10 cellular contexts compared by ENCODE assay signal in the genomic region with DNA sequence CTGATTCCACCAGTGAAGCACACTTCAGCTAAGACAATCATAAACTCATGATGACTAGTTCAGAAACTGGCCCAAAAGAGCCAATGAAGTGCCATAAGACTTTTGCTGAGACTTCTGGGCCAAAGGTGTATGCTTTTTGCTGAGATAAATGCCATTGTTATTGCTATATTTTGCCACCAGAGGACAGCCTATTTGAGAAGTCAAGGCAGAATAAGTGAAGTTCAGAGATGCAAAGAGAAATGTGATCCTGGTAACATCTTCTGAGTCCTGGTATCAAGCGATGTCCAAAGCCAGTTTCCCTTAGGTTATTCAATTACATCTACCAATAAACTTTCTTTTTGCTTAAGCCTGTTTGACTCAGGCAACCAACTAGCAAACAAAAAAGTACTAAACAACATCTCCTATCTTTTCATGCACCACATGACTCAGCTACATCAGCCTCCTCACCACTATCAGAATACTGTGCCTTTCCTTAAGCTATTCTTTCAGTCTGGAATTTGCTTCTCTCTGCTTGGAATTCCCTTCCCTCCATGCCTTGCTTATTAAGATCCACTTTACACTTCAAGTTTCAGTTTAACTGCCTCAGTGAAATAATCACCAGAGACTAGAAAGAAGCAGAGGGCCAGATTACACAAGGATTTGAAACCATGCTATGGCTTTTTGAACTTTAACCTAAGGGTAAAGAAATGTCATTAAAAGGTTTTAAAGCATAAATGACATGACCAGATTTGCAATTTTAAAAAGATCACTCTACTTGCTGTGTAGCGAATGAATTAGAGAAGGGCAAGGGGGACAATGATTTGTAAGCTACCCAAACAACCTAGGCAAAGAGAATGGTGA. TPM values are rescaled to one million over a fixed set of nuclear protein-coding genes. Genes with fewer than 3 reads are reported as not detected.
A peak's percentile ranks its signal among the peaks of the same experiment; 100 is the strongest.
DNase-seq lines count a peak whose midpoint lies in the region; ATAC-seq, FAIRE-seq and TF ChIP-seq lines count a peak whose summit lies in the region.
"Had no signal": no experiment of that assay in that cellular context is flagged by ENCODE, and none has a peak within 500 bp of the region (broad histone marks: within the 10 kb centered on the region; RNA-seq: fewer than 3 reads in every experiment).

No MANE protein-coding gene starts in this region.

- H3K9me3 Mint-ChIP-seq in naive thymus-derived CD4-positive, alpha-beta T cell, result peaks cover 0 to 15% (median 7%) of the 10 kb centered on the region in 11 donors

- H3K4me1 Mint-ChIP-seq in naive thymus-derived CD4-positive, alpha-beta T cell, result peaks cover 0 to 40% (median 18%) of the 10 kb centered on the region in 7 donors

- no peak overlapping the region for H3K9ac ChIP-seq in GM12878 (ENCODE audit: control insufficient read depth, insufficient read depth, low read length)

- no peak overlapping the region for H3K27ac ChIP-seq in GM12878 (ENCODE audit: control insufficient read depth, insufficient read depth)
- H3K27ac ChIP-seq in naive thymus-derived CD4-positive, alpha-beta T cell (ENCODE audit: low read depth, low read length), result no peak overlapping the region
- H3K27ac ChIP-seq: SJSA1 had no signal

- H4K20me1 ChIP-seq in GM12878 (ENCODE audit: control insufficient read depth, insufficient read depth), result no peaks in the 10 kb centered on the region

- 32% methylated on average over 2 of the region's 2 CpGs for WGBS in GM12878 (ENCODE audit: insufficient coverage, insufficient replicate concordance, low lambda C conversion rate, missing lambda C conversion rate)

- no peak overlapping the region for H3K4me3 ChIP-seq in GM12878
- no peak overlapping the region for H3K4me3 ChIP-seq in naive thymus-derived CD4-positive, alpha-beta T cell (ENCODE audit: low read length)
- H3K4me3 ChIP-seq: SJSA1 had no signal

- H3K27me3 ChIP-seq in GM12878 (replicated peaks in 1 of 2; ENCODE audit: control insufficient read depth in 2 of 2, insufficient read depth in 2 of 2, low read length in 1 of 2), result no peaks in the 10 kb centered on the region; a peak in 1 of 4 replicates
- no peaks in the 10 kb centered on the region for H3K27me3 ChIP-seq in naive thymus-derived CD4-positive, alpha-beta T cell (ENCODE audit: control insufficient read depth in 2 of 2, insufficient read depth in 2 of 2, low read length in 2 of 2)
- H3K27me3 ChIP-seq: SJSA1 had no signal

- H3K4me2 ChIP-seq in GM12878 (ENCODE audit: control insufficient read depth, insufficient read depth), result no peak overlapping the region

- TF ChIP-seq POLR2A in GM12878 (IDR thresholded peaks at IDR 0.05; ENCODE audit: low read depth, low read length), result no peak

- in situ Hi-C loops in GM12878 (cut with MboI), result no loop called here

- H2AFZ ChIP-seq in GM12878 (ENCODE audit: control insufficient read depth, low read depth, low read length), result no peak overlapping the region

- TF ChIP-seq EP300 in GM12878 (IDR thresholded peaks at IDR 0.05; ENCODE audit: borderline replicate concordance in 1 of 2, control insufficient read depth in 1 of 2, low read depth in 2 of 2, low read length in 2 of 2), result no peak

- intact Hi-C loops in GM12878 (cut with micrococcal nuclease; ENCODE audit: unreplicated experiment), result no loop called here
- intact Hi-C loops in naive thymus-derived CD4-positive, alpha-beta T cell (cut with micrococcal nuclease), result loop anchor here in 1 of 2 donors (1.0 kb wide), 2 partner anchors 13 to 25 kb away; no protein-coding TSS in a partner anchor

- SMC1A ChIA-PET in GM12878 (lab: Charles Lee; ENCODE audit: uncharacterized antibody, unreplicated experiment), result interaction anchor here (1.2 to 2.1 kb wide), 3 partner anchors 9 to 25 kb away, joined by 3 to 6 read pairs (median 6); no protein-coding TSS in a partner anchor

- peaks cover 0 to 3% (median 0%) of the 10 kb centered on the region in 5 donors for H3K27me3 Mint-ChIP-seq in naive thymus-derived CD4-positive, alpha-beta T cell
- H3K27me3 Mint-ChIP-seq: naive thymus-derived CD8-positive, alpha-beta T cell had no signal

- ATAC-seq in GM12878, result peak; percentile 78
- ATAC-seq in naive thymus-derived CD4-positive, alpha-beta T cell, result peak; percentile 56
- ATAC-seq in GM21619 (IDR thresholded peaks at IDR 0.05; ENCODE audit: unreplicated experiment), result no peak

- peak; percentile 41 for FAIRE-seq in GM12878 (lab: Jason Lieb, UNC)

- BruUV-seq in GM12878 (replicated peaks; lab: Mats Ljungman, UMichigan), result no TSS peak

- H3K36me3 ChIP-seq in GM12878 (ENCODE audit: control insufficient read depth in 2 of 2, insufficient read depth in 2 of 2, low read length in 1 of 2), result no peaks in the 10 kb centered on the region
- H3K36me3 ChIP-seq in naive thymus-derived CD4-positive, alpha-beta T cell (ENCODE audit: control insufficient read depth in 2 of 3, insufficient read depth in 3 of 3, low read length in 3 of 3), result no peaks in the 10 kb centered on the region
- H3K36me3 ChIP-seq: SJSA1 had no signal

- TF ChIP-seq CTCF in GM12878 (IDR thresholded peaks at IDR 0.05 in 2 of 3, conservative IDR thresholded peaks at IDR 0.05 in 1 of 3; ENCODE audit: control insufficient read depth in 2 of 3, extremely low read depth in 1 of 3, insufficient read depth in 1 of 3, low read depth in 3 of 3, low read length in 3 of 3), result peak; percentile 52 to 66 (median 58)

- RAD21 ChIA-PET in GM12878 (lab: Charles Lee; ENCODE audit: unreplicated experiment), result no interaction called here

- no peaks in the 10 kb centered on the region for H3K79me2 ChIP-seq in GM12878 (ENCODE audit: control insufficient read depth, insufficient read depth, low read length)

- no peaks in the 10 kb centered on the region; the same call in 2 of the 3 replicates for H3K9me3 ChIP-seq in GM12878 (replicated peaks; ENCODE audit: control insufficient read depth, insufficient read depth, low read length)
- no peaks in the 10 kb centered on the region for H3K9me3 ChIP-seq in naive thymus-derived CD4-positive, alpha-beta T cell (ENCODE audit: control insufficient read depth in 2 of 3, low read length in 3 of 3)
- H3K9me3 ChIP-seq: SJSA1 had no signal

- no peaks in the 10 kb centered on the region for H3K4me1 ChIP-seq in GM12878 (ENCODE audit: control insufficient read depth, insufficient read depth, low read length)
- H3K4me1 ChIP-seq in naive thymus-derived CD4-positive, alpha-beta T cell (ENCODE audit: control insufficient read depth in 2 of 2, insufficient read depth in 2 of 2, low read length in 2 of 2), result no peaks in the 10 kb centered on the region

- POLR2A ChIA-PET in GM12878 (lab: Charles Lee), result interaction anchor here (1.0 kb wide), 1 partner anchor 11 kb away, joined by 3 read pairs; no protein-coding TSS in a partner anchor
- POLR2A ChIA-PET in naive thymus-derived CD4-positive, alpha-beta T cell (lab: Charles Lee), result interaction anchor here (0.6 kb wide), 1 partner anchor 21 kb away, joined by 3 read pairs; no protein-coding TSS in a partner anchor

- CTCF ChIA-PET in GM12878 (lab: Yijun Ruan, JAX), result interaction anchor here (1.4 to 2.4 kb wide), 3 partner anchors 11 to 28 kb away, joined by 3 to 11 read pairs (median 9); no protein-coding TSS in a partner anchor
- CTCF ChIA-PET in naive thymus-derived CD4-positive, alpha-beta T cell (lab: Charles Lee), result interaction anchor here (1.3 kb wide), 1 partner anchor 25 kb away, joined by 8 read pairs; no protein-coding TSS in a partner anchor

- peak; percentile 21 for DNase-seq in DMS53 treated with DMSO at 0.1 percent for 48 hours (lab: John Stamatoyannopoulos, UW; ENCODE audit: unreplicated experiment)
- peak; percentile 50 for DNase-seq in HT1080 (ENCODE audit: low read depth)
- no peak for DNase-seq in GM12878 (ENCODE audit: low read depth, low spot score)
- peak in 4 of 9 donors; percentile 19 to 24 (median 22) for DNase-seq in naive thymus-derived CD4-positive, alpha-beta T cell
- no peak for DNase-seq in D341Med (ENCODE audit: low spot score)
- no peak for DNase-seq in stimulated activated CD4-positive, alpha-beta T cell treated with anti-CD3 and anti-CD28 coated beads, Interleukin-1b, Interleukin-23, amount 100 ng/mL, for 48 hours
- no peak for DNase-seq in T1000 (lab: John Stamatoyannopoulos, UW)

- H3K27ac Mint-ChIP-seq in naive thymus-derived CD4-positive, alpha-beta T cell, result no peak overlapping the region
- H3K27ac Mint-ChIP-seq: naive thymus-derived CD8-positive, alpha-beta T cell had no signal

- no peak overlapping the region for H3K4me3 Mint-ChIP-seq in naive thymus-derived CD4-positive, alpha-beta T cell
- H3K4me3 Mint-ChIP-seq: naive thymus-derived CD8-positive, alpha-beta T cell had no signal

- peak; percentile 36 for TF ChIP-seq RAD21 in GM12878 (IDR thresholded peaks at IDR 0.05; ENCODE audit: insufficient read depth, low read depth, low read length)

- peaks cover 5 to 12% (median 7%) of the 10 kb centered on the region in 5 donors for H3K36me3 Mint-ChIP-seq in naive thymus-derived CD4-positive, alpha-beta T cell

TF ChIP-seq in GM12878, 131 proteins besides CTCF, POLR2A, EP300 and RAD21:
- TF ChIP-seq NFYA (IDR thresholded peaks at IDR 0.05; ENCODE audit: borderline replicate concordance, low read depth, low read length), result no peak
- TF ChIP-seq KLF5 (IDR thresholded peaks at IDR 0.05; ENCODE audit: partially characterized antibody), result no peak
- TF ChIP-seq SMC3 (IDR thresholded peaks at IDR 0.05; ENCODE audit: borderline replicate concordance, low read length), result peak; percentile 29; the same call in 1 of the 2 replicates

RNA-seq across cellular contexts. Expression of a gene that starts 14.0 kb away (rescaled TPM):
- total RNA-seq in HT1080 (2014; rRNA removed; shearing (Covaris generic)), result 11.5 and 11.9 TPM in 2 replicates
- polyA plus RNA-seq in HT1080 (2015; cell fraction: cytosol; rRNA removed), result 9.6 and 10.9 TPM in 2 replicates
- 21.1 and 21.6 TPM in 2 replicates for polyA plus RNA-seq in HT1080 (2015; cell fraction: nucleus; rRNA removed)
- 8.5 and 10.0 TPM in 2 replicates for total RNA-seq in GM12878 (2013; cell fraction: nucleolus; rRNA removed)
- total RNA-seq in GM12878 (2014; rRNA removed), result 3.8 and 5.1 TPM in 2 replicates
- total RNA-seq in GM12878 (2014; rRNA removed; fragmentation: Illumina TruSeq; extraction: Trizol), result 5.1 TPM in 2 replicates
- 5.8 and 6.1 TPM in 2 replicates for total RNA-seq in GM12878 (2021)
- polyA plus RNA-seq in GM12878 (2011; ENCODE audit: low read depth), result 1.0 TPM
- 7.3 and 8.4 TPM in 2 replicates for polyA plus RNA-seq in GM12878 (2011; rRNA removed)
- polyA plus RNA-seq in GM12878 (2011; cell fraction: cytosol; rRNA removed), result 3.0 and 4.8 TPM in 2 replicates
- 8.9 and 9.0 TPM in 2 replicates for polyA plus RNA-seq in GM12878 (2011; cell fraction: nucleus; rRNA removed)
- polyA plus RNA-seq in GM12878 (2012), result 2.0 and 2.4 TPM in 2 replicates
- polyA plus RNA-seq in GM12878 (2014; fragmentation: Illumina TruSeq; extraction: Trizol), result 5.5 and 8.1 TPM in 2 replicates
- polyA plus RNA-seq in GM12878 (2014; fragmentation: Nextera tagmentation; extraction: Ambion mirVana), result 1 to 10 TPM; 1.6 to 2.7 TPM
- polyA plus RNA-seq in GM12878 (2014; rRNA removed), result 5.2 and 5.8 TPM in 2 replicates
- polyA plus RNA-seq in GM12878 (2016; fragmentation: Nextera tagmentation; extraction: Ambion mirVana), result 10 to 100 TPM in 1 of 2 experiments, 1 to 10 TPM in 1; 8.7 to 10.9 TPM
- polyA minus RNA-seq in GM12878 (2011; rRNA and poly(A)+ RNA removed), result 3.1 and 4.1 TPM in 2 replicates
- 1.2 and 3.2 TPM in 2 replicates for polyA minus RNA-seq in GM12878 (2011; cell fraction: cytosol; rRNA and poly(A)+ RNA removed)
- polyA minus RNA-seq in GM12878 (2011; cell fraction: nucleus; rRNA and poly(A)+ RNA removed), result 6.0 and 11.7 TPM in 2 replicates
- 10 to 100 TPM in 4 of 5 experiments, 1 to 10 TPM in 1; 8.0 to 58.4 (median 33.4) TPM for total RNA-seq in naive thymus-derived CD4-positive, alpha-beta T cell
- 10 to 100 TPM; 25.4 to 32.3 TPM for polyA plus RNA-seq in naive thymus-derived CD4-positive, alpha-beta T cell

Comparison
In these comparisons a context has a peak if more than half of its experiments do, and no peak if none do; other contexts are left out.
1. DNase-seq: peak in DMS53 treated with DMSO at 0.1 percent for 48 hours (single experiment) and HT1080 (single experiment); none in GM12878 (single experiment), D341Med (single experiment), stimulated activated CD4-positive, alpha-beta T cell treated with anti-CD3 and anti-CD28 coated beads, Interleukin-1b, Interleukin-23, amount 100 ng/mL, for 48 hours (single experiment) and T1000 (single experiment).